8 cellular contexts compared by ENCODE assay signal in genomic region chr19:2055871-2056809, GRCh38. TPM values are rescaled to one million over a fixed set of nuclear protein-coding genes. Genes with fewer than 3 reads are reported as not detected.
DNase-seq lines count a peak whose midpoint lies in the region; ATAC-seq, FAIRE-seq and TF ChIP-seq lines count a peak whose summit lies in the region.

No MANE protein-coding gene starts in this region.

- H3K4me3 ChIP-seq in choroid plexus epithelial cell (ENCODE audit: low read depth, low read length) (peak overlapping the region; percentile 28), mucosa of descending colon (no peak overlapping the region)

- peaks cover 73% of the 10 kb centered on the region for H3K4me1 ChIP-seq in mucosa of descending colon (ENCODE audit: low read depth)

- H3K9me3 ChIP-seq in mucosa of descending colon = no peaks in the 10 kb centered on the region

- DNase-seq in NCI-H1436 (lab: John Stamatoyannopoulos, UW) = peak; percentile 32
- no peak for DNase-seq in NCI-H1436 treated with DMSO at 0.1 percent for 48 hours (lab: John Stamatoyannopoulos, UW)
- DNase-seq in RCC 7860 (ENCODE audit: low spot score) = peak; percentile 67
- peak; percentile 74 for DNase-seq in choroid plexus epithelial cell (ENCODE audit: low read depth)
- DNase-seq in mucosa of descending colon = peak; percentile 68 to 74 (median 69)
- DNase-seq in NCI-H2107 (lab: John Stamatoyannopoulos, UW) = no peak

- H3K36me3 ChIP-seq in mucosa of descending colon (ENCODE audit: low read depth) = no peaks in the 10 kb centered on the region

- intact Hi-C loops in mucosa of descending colon (cut with DNase I, micrococcal nuclease) = no loop called here

- TF ChIP-seq CTCF in choroid plexus epithelial cell (conservative IDR thresholded peaks at IDR 0.05; ENCODE audit: low read depth, low read length) (no peak), mucosa of descending colon (IDR thresholded peaks at IDR 0.05) (no peak)

- no peak for FAIRE-seq in RCC 7860 (lab: Jason Lieb, UNC)

- ATAC-seq in mucosa of descending colon = peak; percentile 16
- no peak for ATAC-seq in esophagus mucosa
- ATAC-seq in HG03457 (IDR thresholded peaks at IDR 0.05; ENCODE audit: unreplicated experiment) = no peak

RNA-seq across cellular contexts. Expression of gene MKNK2, which starts 5.1 kb away (rescaled TPM):
- total RNA-seq in mucosa of descending colon = 100 to 1,000 TPM; 252 to 330 (median 304) TPM
- 311 TPM for total RNA-seq in esophagus mucosa

RNA-seq across cellular contexts. Expression of gene MOB3A, which starts 40.0 kb away (rescaled TPM):
- total RNA-seq in mucosa of descending colon (10 to 100 TPM; 39.8 to 76.8 (median 43.7) TPM), esophagus mucosa (28.1 TPM)

RNA-seq across cellular contexts. Expression of gene IZUMO4, which starts 40.6 kb away (rescaled TPM):
- total RNA-seq in mucosa of descending colon = 1 to 10 TPM; 2.2 to 5.3 (median 3.4) TPM
- 4.7 TPM for total RNA-seq in esophagus mucosa

RNA-seq across cellular contexts. Expression of gene BTBD2, which starts 40.6 kb away (rescaled TPM):
- total RNA-seq in mucosa of descending colon (10 to 100 TPM; 66.0 to 82.3 (median 71.5) TPM), esophagus mucosa (68.6 TPM)

Comparison
In these comparisons a context has a peak if more than half of its experiments do, and no peak if none do; other contexts are left out.
1. DNase-seq: peak in NCI-H1436 (single experiment), RCC 7860 (single experiment), choroid plexus epithelial cell (single experiment) and mucosa of descending colon (3 of 3); none in NCI-H1436 treated with DMSO at 0.1 percent for 48 hours (single experiment) and NCI-H2107 (single experiment).